In the genomic region with DNA sequence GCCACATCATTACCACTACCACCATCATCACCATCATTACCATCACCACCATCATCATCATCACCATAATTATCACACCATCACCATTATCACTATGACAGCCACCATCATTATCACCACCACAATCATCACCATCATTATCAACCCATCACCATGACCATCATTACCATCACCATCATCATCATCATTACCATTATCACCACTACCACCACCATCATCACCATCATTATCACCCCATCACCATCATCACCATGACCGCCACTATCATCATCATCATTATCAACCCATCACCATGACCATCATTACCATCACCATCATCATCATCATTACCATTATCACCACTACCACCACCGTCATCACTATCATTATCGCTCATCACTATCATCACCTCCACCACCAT, we compare ENCODE assay signal across 3 cellular contexts. TPM values are rescaled to one million over a fixed set of nuclear protein-coding genes. Genes with fewer than 3 reads are reported as not detected.
"Had no signal": no experiment of that assay in that cellular context is flagged by ENCODE, and none has a peak within 500 bp of the region (broad histone marks: within the 10 kb centered on the region; RNA-seq: fewer than 3 reads in every experiment).

No MANE protein-coding gene starts in this region.

RNA-seq across cellular contexts. Expression of gene CRMP1, which starts 36.5 kb away (rescaled TPM):
- total RNA-seq: MCF 10A, OCI-LY7, PC-9 had no signal
